Comparison of ENCODE assay signal across 8 cellular contexts in the genomic region with DNA sequence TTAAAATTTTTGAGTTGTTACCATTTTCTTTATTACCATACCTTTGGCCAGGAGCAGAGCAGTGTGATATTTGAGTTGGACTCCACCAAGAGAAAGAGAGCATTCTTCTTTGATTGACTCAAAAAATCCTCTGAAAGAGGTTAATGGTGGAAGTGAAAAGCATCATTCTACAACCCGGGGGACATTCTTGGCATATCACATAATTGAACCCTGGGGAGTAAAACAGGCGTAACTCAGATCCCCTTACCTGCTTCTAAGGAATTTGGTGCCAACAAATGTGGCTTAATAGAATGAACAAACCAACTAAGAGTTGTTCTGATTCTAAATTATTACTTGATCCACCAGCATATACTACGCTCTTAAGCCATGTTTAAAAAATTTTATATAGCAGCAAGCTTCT.
"Had no signal": no experiment of that assay in that cellular context is flagged by ENCODE, and none has a peak within 500 bp of the region (broad histone marks: within the 10 kb centered on the region; RNA-seq: fewer than 3 reads in every experiment).

No MANE protein-coding gene starts in this region.

- H3K4me3 ChIP-seq: GM12878 had no signal

- DNase-seq: GDM1, GF-D8 had no signal

- ATAC-seq: GM12878 had no signal

- FAIRE-seq: G401.6, GM12878, GM12891, GM12892, GM18507, GM19239 had no signal
